ENCODE assay signal across 10 cellular contexts in genomic region chr19:52945652-52946321, GRCh38. TPM values are rescaled to one million over a fixed set of nuclear protein-coding genes. Genes with fewer than 3 reads are reported as not detected.
DNase-seq lines count a peak whose midpoint lies in the region; ATAC-seq and TF ChIP-seq lines count a peak whose summit lies in the region.
"Had no signal": no experiment of that assay in that cellular context is flagged by ENCODE, and none has a peak within 500 bp of the region (broad histone marks: within the 10 kb centered on the region; RNA-seq: fewer than 3 reads in every experiment).

No MANE protein-coding gene starts in this region.

- H3K9me3 ChIP-seq in GM23248 (ENCODE audit: low read depth) (peaks cover 5% of the 10 kb centered on the region), RWPE2 (ENCODE audit: severe bottlenecking) (peaks cover 18% of the 10 kb centered on the region), iPS-15b (ENCODE audit: control insufficient read depth, insufficient read depth, low read length) (no peaks in the 10 kb centered on the region), prostate gland (no peaks in the 10 kb centered on the region), gastrocnemius medialis (peaks cover 0 to 36% (median 13%) of the 10 kb centered on the region in 3 donors)

- H3K4me2 ChIP-seq in GM23248 (ENCODE audit: unreplicated experiment), result peak overlapping the region; percentile 42

- H3K27ac ChIP-seq in GM23248, result no peak overlapping the region
- peak overlapping the region; percentile 75 for H3K27ac ChIP-seq in RWPE2 (ENCODE audit: poor library complexity, severe bottlenecking)
- peak overlapping the region; percentile 93 to 94 for H3K27ac ChIP-seq in prostate gland
- H3K27ac ChIP-seq in gastrocnemius medialis, result no peak overlapping the region
- H3K27ac ChIP-seq: ascending aorta had no signal

- intact Hi-C loops in prostate gland (cut with DNase I) (no loop called here), gastrocnemius medialis (cut with DNase I; ENCODE audit: low total_unique reads) (no loop called here)

- peaks cover 3% of the 10 kb centered on the region; the same call in 1 of the 2 replicates for H3F3A ChIP-seq in GM23248 (ENCODE audit: insufficient read depth)

- peaks cover 4% of the 10 kb centered on the region; the same call in 1 of the 2 replicates for H3K4me1 ChIP-seq in GM23248 (ENCODE audit: insufficient read depth)
- H3K4me1 ChIP-seq in RWPE2 (ENCODE audit: insufficient read depth, poor library complexity, severe bottlenecking), result peaks cover 26% of the 10 kb centered on the region
- H3K4me1 ChIP-seq in iPS-15b (ENCODE audit: control insufficient read depth, insufficient read depth, low read length), result no peaks in the 10 kb centered on the region
- H3K4me1 ChIP-seq in prostate gland (replicated peaks), result peaks cover 7% of the 10 kb centered on the region
- no peaks in the 10 kb centered on the region for H3K4me1 ChIP-seq in gastrocnemius medialis

- no peak for DNase-seq in GM23248
- no peak for DNase-seq in RWPE2 (ENCODE audit: low spot score)
- peak; percentile 9 for DNase-seq in prostate gland (ENCODE audit: low spot score)
- DNase-seq in gastrocnemius medialis, result no peak
- no peak for DNase-seq in NOMO-1 treated with DMSO at 0.1 percent for 48 hours (lab: John Stamatoyannopoulos, UW; ENCODE audit: unreplicated experiment)
- DNase-seq: activated naive CD4-positive, alpha-beta T cell treated with anti-CD3 and anti-CD28 coated beads for 36 hours; activated T-cell treated with anti-CD3 and anti-CD28 coated beads for 4 hours had no signal

- no peaks in the 10 kb centered on the region for H3K79me2 ChIP-seq in GM23248 (ENCODE audit: insufficient read depth)

- TF ChIP-seq CTCF in RWPE2 (IDR thresholded peaks at IDR 0.05; ENCODE audit: poor library complexity, severe bottlenecking) (no peak), prostate gland (IDR thresholded peaks at IDR 0.05) (no peak), gastrocnemius medialis (IDR thresholded peaks at IDR 0.05 in 4 of 5, conservative IDR thresholded peaks at IDR 0.05 in 1 of 5) (no peak)

- 37 to 48% methylated on average over 21 to 24 of the region's 24 CpGs for WGBS in GM23248 (ENCODE audit: low coverage in 1 of 2, low lambda C conversion rate in 2 of 2, missing lambda C conversion rate in 2 of 2), 2 experiments
- WGBS in prostate gland, result 37% methylated on average over 24 of the region's 24 CpGs

- H3K9ac ChIP-seq in GM23248 (no peak overlapping the region), iPS-15b (ENCODE audit: low read depth, low read length) (no peak overlapping the region)

- no peaks in the 10 kb centered on the region for H3K9me2 ChIP-seq in GM23248 (ENCODE audit: insufficient read depth)

- H2AFZ ChIP-seq in GM23248, result no peak overlapping the region

- H3K36me3 ChIP-seq in GM23248 (ENCODE audit: low read depth) (peaks cover 12% of the 10 kb centered on the region), RWPE2 (ENCODE audit: low read depth) (peaks cover 5% of the 10 kb centered on the region), iPS-15b (ENCODE audit: control insufficient read depth, insufficient read depth, low read length) (peaks cover 5% of the 10 kb centered on the region), prostate gland (peaks cover 4 to 7% of the 10 kb centered on the region in 2 donors), gastrocnemius medialis (peaks cover 3 to 5% of the 10 kb centered on the region in 2 donors)

- H3K27me3 ChIP-seq in GM23248 (replicated peaks; ENCODE audit: insufficient read depth) (no peaks in the 10 kb centered on the region), RWPE2 (ENCODE audit: insufficient read depth, poor library complexity, severe bottlenecking) (no peaks in the 10 kb centered on the region), iPS-15b (ENCODE audit: control insufficient read depth, insufficient read depth, low read length) (no peaks in the 10 kb centered on the region), prostate gland (replicated peaks; ENCODE audit: insufficient read depth) (no peaks in the 10 kb centered on the region), gastrocnemius medialis (peaks cover 0 to 5% (median 0%) of the 10 kb centered on the region in 3 donors)
- H3K27me3 ChIP-seq: ascending aorta had no signal

- H3K4me3 ChIP-seq in GM23248 (no peak overlapping the region), RWPE2 (ENCODE audit: severe bottlenecking) (no peak overlapping the region), iPS-15b (ENCODE audit: low read depth, low read length) (peak overlapping the region; percentile 74), prostate gland (no peak overlapping the region), gastrocnemius medialis (no peak overlapping the region)
- H3K4me3 ChIP-seq: ascending aorta had no signal

- no peak for TF ChIP-seq POLR2A in prostate gland (IDR thresholded peaks at IDR 0.05)
- TF ChIP-seq POLR2A in gastrocnemius medialis (IDR thresholded peaks at IDR 0.05), result no peak

- ATAC-seq in RWPE2 (ENCODE audit: low read depth) (no peak), gastrocnemius medialis (no peak), HG02884 (IDR thresholded peaks at IDR 0.05; ENCODE audit: unreplicated experiment) (no peak)

- in situ Hi-C loops in GM23248 (cut with MboI), result no loop called here
- in situ Hi-C loops in gastrocnemius medialis (cut with MboI; ENCODE audit: low sequenced_read_pairs in 4 of 4), result no loop called here

- H4K20me1 ChIP-seq in GM23248 (ENCODE audit: insufficient read depth), result no peaks in the 10 kb centered on the region

RNA-seq across cellular contexts. Expression of gene ZNF816, which starts 16.9 kb away (rescaled TPM):
- total RNA-seq in GM23248 (2014; rRNA removed; shearing (Covaris generic)), result 3.0 and 6.7 TPM in 2 replicates
- 4.3 and 4.7 TPM in 2 replicates for polyA plus RNA-seq in GM23248 (2016; fragmentation: Nextera tagmentation; extraction: Ambion mirVana)
- 10 to 100 TPM; 15.8 to 31.8 TPM for total RNA-seq in prostate gland
- total RNA-seq in gastrocnemius medialis, result 1 to 10 TPM; 1.0 to 3.1 (median 1.6) TPM

RNA-seq across cellular contexts. Expression of gene ZNF888, which starts 22.6 kb away (rescaled TPM):
- total RNA-seq in GM23248 (2014; rRNA removed; shearing (Covaris generic)), result 0.76 and 5.1 TPM in 2 replicates
- 1.4 and 1.6 TPM in 2 replicates for polyA plus RNA-seq in GM23248 (2016; fragmentation: Nextera tagmentation; extraction: Ambion mirVana)
- total RNA-seq in prostate gland (10 to 100 TPM; 21.4 to 34.5 TPM), gastrocnemius medialis (under 1 TPM; 0.15 to 0.29 (median 0.20) TPM)

RNA-seq across cellular contexts. Expression of gene ZNF320, which starts 48.4 kb away (rescaled TPM):
- total RNA-seq in GM23248 (2014; rRNA removed; shearing (Covaris generic)), result 3.8 and 16.4 TPM in 2 replicates
- 4.3 and 5.3 TPM in 2 replicates for polyA plus RNA-seq in GM23248 (2016; fragmentation: Nextera tagmentation; extraction: Ambion mirVana)
- total RNA-seq in prostate gland (10 to 100 TPM; 20.0 to 42.9 TPM), gastrocnemius medialis (1 to 10 TPM in 3 of 4 donors, not detected in 1; 1.3 to 2.7 (median 2.5) TPM)
- total RNA-seq: ascending aorta had no signal

Comparison
In these comparisons a context has a peak if more than half of its experiments do, and no peak if none do; other contexts are left out.
1. H3K27ac ChIP-seq: peak in RWPE2 (single experiment) and prostate gland (2 of 2); none in GM23248 (single experiment) and gastrocnemius medialis (0 of 4).